17 cellular contexts compared by ENCODE assay signal in genomic region chr18:9854801-9855676, GRCh38. TPM values are rescaled to one million over a fixed set of nuclear protein-coding genes. Genes with fewer than 3 reads are reported as not detected.
DNase-seq lines count a peak whose midpoint lies in the region; ATAC-seq and TF ChIP-seq lines count a peak whose summit lies in the region.
"Had no signal": no experiment of that assay in that cellular context is flagged by ENCODE, and none has a peak within 500 bp of the region (broad histone marks: within the 10 kb centered on the region; RNA-seq: fewer than 3 reads in every experiment).

No MANE protein-coding gene starts in this region.

- H4K20me1 ChIP-seq in MM.1S (ENCODE audit: insufficient read depth, low read length) = no peaks in the 10 kb centered on the region

- H3K36me3 ChIP-seq in ovary = no peaks in the 10 kb centered on the region
- H3K36me3 ChIP-seq in tibial nerve = peaks cover 0 to 3% (median 0%) of the 10 kb centered on the region in 3 donors
- no peaks in the 10 kb centered on the region for H3K36me3 ChIP-seq in MM.1S (replicated peaks; ENCODE audit: insufficient read depth, low read length)

- DNase-seq in astrocyte of the spinal cord (ENCODE audit: low read depth, low spot score) = peak; percentile 64
- peak; percentile 71 for DNase-seq in fibroblast of peridontal ligament (ENCODE audit: extremely low read depth)
- DNase-seq in ovary = peak; percentile 58 to 72 (median 60)
- DNase-seq in tibial nerve (ENCODE audit: low spot score in 2 of 2) = no peak
- no peak for DNase-seq in NCI-H2081 treated with DMSO at 0.1 percent for 48 hours (lab: John Stamatoyannopoulos, UW)
- DNase-seq in MM.1S = no peak
- no peak for DNase-seq in stimulated activated CD4-positive, alpha-beta T cell treated with anti-CD3 and anti-CD28 coated beads, Interleukin-12 subunit alpha, Interleukin-12 subunit beta, amount 100 ng/mL, for 4 hours
- DNase-seq: activated naive CD4-positive, alpha-beta T cell treated with anti-CD3 and anti-CD28 coated beads for 36 hours; GOT3; NCI-H2171; stimulated activated CD4-positive, alpha-beta T cell treated with anti-CD3 and anti-CD28 coated beads, Interleukin-2, amount 100 ng/mL, for 24 hours had no signal

- no peaks in the 10 kb centered on the region for H3K9me2 ChIP-seq in MM.1S (replicated peaks; ENCODE audit: insufficient read depth, low read length)

- TF ChIP-seq CTCF in astrocyte of the spinal cord (IDR thresholded peaks at IDR 0.05; ENCODE audit: low read depth, low read length) = no peak
- no peak for TF ChIP-seq CTCF in ovary (IDR thresholded peaks at IDR 0.05)
- no peak for TF ChIP-seq CTCF in tibial nerve (IDR thresholded peaks at IDR 0.05)
- TF ChIP-seq CTCF in MM.1S (IDR thresholded peaks at IDR 0.05; ENCODE audit: low read length) = no peak

- TF ChIP-seq POLR2A in ovary (IDR thresholded peaks at IDR 0.05) (no peak), tibial nerve (IDR thresholded peaks at IDR 0.05) (no peak)

- no peak for ATAC-seq in GM21526 (IDR thresholded peaks at IDR 0.05; ENCODE audit: low FRiP score, unreplicated experiment)

- no peak overlapping the region for H3K9ac ChIP-seq in MM.1S (ENCODE audit: low read length)
- H3K9ac ChIP-seq: BLaER1 treated with 17β-estradiol and CSF1 and Interleukin-3, amounts not matched to agents 10 nM and 100 nM had no signal

- peaks cover 14% of the 10 kb centered on the region for H3K4me1 ChIP-seq in ovary (ENCODE audit: insufficient read depth)
- H3K4me1 ChIP-seq in tibial nerve = peaks cover 0 to 25% (median 10%) of the 10 kb centered on the region in 4 donors
- H3K4me1 ChIP-seq in MM.1S (ENCODE audit: low read length) = no peaks in the 10 kb centered on the region

- no peak overlapping the region for H2AFZ ChIP-seq in MM.1S (ENCODE audit: low read length)

- in situ Hi-C loops in astrocyte of the spinal cord (cut with HindIII; ENCODE audit: low sequenced_read_pairs) = no loop called here

- H3K4me3 ChIP-seq in astrocyte of the spinal cord (ENCODE audit: low read depth, low read length) (no peak overlapping the region), ovary (no peak overlapping the region), tibial nerve (no peak overlapping the region), MM.1S (ENCODE audit: low read length) (no peak overlapping the region)
- H3K4me3 ChIP-seq: BLaER1 treated with 17β-estradiol and CSF1 and Interleukin-3, amounts not matched to agents 10 nM and 100 nM; SK-N-MC had no signal

- intact Hi-C loops in ovary (cut with DNase I) = loop anchor here in 1 of 4 donors (10.0 kb wide), 1 partner anchor 50 kb away; no protein-coding TSS in a partner anchor

- WGBS in ovary, 3 donors = 7 to 25% (median 10%) methylated on average over 12 of the region's 12 CpGs
- WGBS in tibial nerve, 2 donors = 76 to 80% methylated on average over 12 of the region's 12 CpGs

- no peak overlapping the region for H3K4me2 ChIP-seq in MM.1S (ENCODE audit: low read depth, low read length)

- no peaks in the 10 kb centered on the region for H3K79me2 ChIP-seq in MM.1S (ENCODE audit: low read length)

- H3K9me3 ChIP-seq in ovary = no peaks in the 10 kb centered on the region
- H3K9me3 ChIP-seq in tibial nerve = no peaks in the 10 kb centered on the region
- no peaks in the 10 kb centered on the region for H3K9me3 ChIP-seq in MM.1S (replicated peaks; ENCODE audit: insufficient read depth, low read length)

- H3K27me3 ChIP-seq in ovary (no peaks in the 10 kb centered on the region), tibial nerve (no peaks in the 10 kb centered on the region), MM.1S (replicated peaks; ENCODE audit: insufficient read depth, low read length) (no peaks in the 10 kb centered on the region)

- H3K27ac ChIP-seq in ovary (peak overlapping the region; percentile 61 to 70), tibial nerve (peak overlapping the region in 3 of 4 donors; percentile 36 to 68 (median 55)), MM.1S (ENCODE audit: low read length) (no peak overlapping the region)
- H3K27ac ChIP-seq: BLaER1 treated with 17β-estradiol and CSF1 and Interleukin-3, amounts not matched to agents 10 nM and 100 nM; SK-N-MC had no signal

- TF ChIP-seq EP300 in ovary (IDR thresholded peaks at IDR 0.05) (no peak), tibial nerve (IDR thresholded peaks at IDR 0.05) (peak; percentile 44 to 65)

- no peaks in the 10 kb centered on the region for H3F3A ChIP-seq in MM.1S (ENCODE audit: insufficient read depth, low read length)

RNA-seq across cellular contexts. Expression of gene TXNDC2, which starts 30.7 kb away (rescaled TPM):
- total RNA-seq in ovary (under 1 TPM in 6 of 7 donors, not detected in 1; 0.11 to 0.91 (median 0.36) TPM), tibial nerve (under 1 TPM in 1 of 4 donors, not detected in 3; 0.20 TPM)
- under 1 TPM; 0.10 to 0.55 TPM for polyA plus RNA-seq in ovary
- total RNA-seq: activated naive CD4-positive, alpha-beta T cell treated with anti-CD3 and anti-CD28 coated beads for 36 hours; frontal cortex; G401 had no signal
- polyA plus RNA-seq: keratinocyte had no signal

RNA-seq across cellular contexts. Expression of gene VAPA, which starts 58.8 kb away (rescaled TPM):
- total RNA-seq in ovary (100 to 1,000 TPM; 184 to 369 (median 254) TPM), tibial nerve (100 to 1,000 TPM; 208 to 233 (median 221) TPM)
- polyA plus RNA-seq in ovary = 100 to 1,000 TPM; 164 to 339 TPM

Comparison
In these comparisons a context has a peak if more than half of its experiments do, and no peak if none do; other contexts are left out.
1. DNase-seq: peak in astrocyte of the spinal cord (single experiment), fibroblast of peridontal ligament (single experiment) and ovary (5 of 5); none in tibial nerve (0 of 2), NCI-H2081 treated with DMSO at 0.1 percent for 48 hours (single experiment), MM.1S (single experiment) and stimulated activated CD4-positive, alpha-beta T cell treated with anti-CD3 and anti-CD28 coated beads, Interleukin-12 subunit alpha, Interleukin-12 subunit beta, amount 100 ng/mL, for 4 hours (single experiment).